1 cellular context compared by ENCODE assay signal in genomic region chr3:189664311-189664710, GRCh38.
TF ChIP-seq lines count a peak whose summit lies in the region.

No MANE protein-coding gene starts in this region.

TF ChIP-seq in SK-N-SH, 30 proteins besides CTCF, POLR2A, EP300 and RAD21 (continued from another document):
- no peak for TF ChIP-seq REST (IDR thresholded peaks at IDR 0.05; ENCODE audit: low read depth, low read length)
- TF ChIP-seq EZH2phosphoT487 (IDR thresholded peaks at IDR 0.05; ENCODE audit: borderline replicate concordance, low read depth), result no peak
- TF ChIP-seq RXRA (IDR thresholded peaks at IDR 0.05; ENCODE audit: borderline replicate concordance, low read depth), result no peak
- no peak for TF ChIP-seq NRF1 (IDR thresholded peaks at IDR 0.05; ENCODE audit: low read depth, low read length)
- TF ChIP-seq MEF2A (IDR thresholded peaks at IDR 0.05; ENCODE audit: borderline replicate concordance, low read depth), result no peak
- TF ChIP-seq FOXM1 (IDR thresholded peaks at IDR 0.05; ENCODE audit: low read depth), result no peak
- TF ChIP-seq SIN3A (IDR thresholded peaks at IDR 0.05; ENCODE audit: borderline replicate concordance, low read depth, low read length), result no peak
- peak; percentile 58 for TF ChIP-seq PBX3 (IDR thresholded peaks at IDR 0.05)
- no peak for TF ChIP-seq CHD2 (IDR thresholded peaks at IDR 0.05; ENCODE audit: low read length, partially characterized antibody)
TF ChIP-seq in SK-N-SH: peak in this region for 6.
